8 cellular contexts compared by ENCODE assay signal in genomic region chr3:9248232-9249191, GRCh38. TPM values are rescaled to one million over a fixed set of nuclear protein-coding genes. Genes with fewer than 3 reads are reported as not detected.
DNase-seq lines count a peak whose midpoint lies in the region; ATAC-seq and TF ChIP-seq lines count a peak whose summit lies in the region.

No MANE protein-coding gene starts in this region.

- H3K4me3 ChIP-seq in liver (ENCODE audit: low read depth in 1 of 3, low read length in 3 of 3) (peak overlapping the region in 2 of 3 donors; percentile 14 to 81), testis (peak overlapping the region; percentile 36 to 55)

- ATAC-seq in HG03571 (IDR thresholded peaks at IDR 0.05; ENCODE audit: unreplicated experiment) (no peak), HG03442 (IDR thresholded peaks at IDR 0.05; ENCODE audit: unreplicated experiment) (no peak)

- H3K27me3 ChIP-seq in liver (ENCODE audit: control insufficient read depth in 4 of 4, insufficient read depth in 4 of 4, low read length in 3 of 4) (no peaks in the 10 kb centered on the region), testis (no peaks in the 10 kb centered on the region)

- TF ChIP-seq POLR2A in testis (IDR thresholded peaks at IDR 0.05), result no peak

- TF ChIP-seq CTCF in liver (IDR thresholded peaks at IDR 0.05; ENCODE audit: low read depth, low read length, missing input control) (no peak), testis (IDR thresholded peaks at IDR 0.05) (no peak)

- 53% methylated on average over 19 of the region's 19 CpGs for WGBS in liver
- whole genome bisulfite sequencing in testis, 2 donors, result 26 to 32% methylated on average over 19 of the region's 19 CpGs

- no peak for TF ChIP-seq RAD21 in liver (IDR thresholded peaks at IDR 0.05)

- H3K9me3 ChIP-seq in liver (ENCODE audit: control insufficient read depth in 4 of 4, low read length in 3 of 4) (no peaks in the 10 kb centered on the region), testis (no peaks in the 10 kb centered on the region)

- peaks cover 0 to 15% (median 12%) of the 10 kb centered on the region in 4 donors for H3K4me1 ChIP-seq in liver (ENCODE audit: control insufficient read depth in 4 of 4, insufficient read depth in 4 of 4, low read length in 3 of 4)
- peaks cover 11% of the 10 kb centered on the region for H3K4me1 ChIP-seq in testis

- H3K27ac ChIP-seq in angular gyrus (ENCODE audit: low read depth, low read length) (peak overlapping the region; percentile 72), liver (ENCODE audit: low read depth in 1 of 2, low read length in 2 of 2) (no peak overlapping the region), testis (no peak overlapping the region)

- intact Hi-C loops in testis (cut with DNase I; ENCODE audit: low total_unique reads), result no loop called here

- H3K9ac ChIP-seq in liver (ENCODE audit: low read depth in 1 of 2, low read length in 2 of 2), result no peak overlapping the region

- H3K36me3 ChIP-seq in liver (ENCODE audit: control insufficient read depth in 4 of 4, insufficient read depth in 3 of 4, low read depth in 1 of 4, low read length in 3 of 4) (no peaks in the 10 kb centered on the region), testis (ENCODE audit: low read depth, missing control alignments) (no peaks in the 10 kb centered on the region)

- DNase-seq in COR-L47 (lab: John Stamatoyannopoulos, UW) (peak; percentile 29), M059J (ENCODE audit: low read depth) (peak; percentile 36), testis (peak; percentile 51), mesenteric fat pad (ENCODE audit: low spot score) (no peak)

TF ChIP-seq in liver, 16 proteins besides CTCF, POLR2A, EP300 and RAD21:
- TF ChIP-seq SP1 (IDR thresholded peaks at IDR 0.05), result no peak
- no peak for TF ChIP-seq HNF4G (IDR thresholded peaks at IDR 0.05)

RNA-seq across cellular contexts. Expression of gene SRGAP3, which starts 0.9 kb away (rescaled TPM):
- total RNA-seq in M059J (2014; rRNA removed; shearing (Covaris generic)), result 0.57 and 2.6 TPM in 2 replicates
- 1 to 10 TPM; 1.8 to 4.2 TPM for total RNA-seq in liver
- polyA plus RNA-seq in liver, result 1 to 10 TPM in 1 of 2 donors, under 1 TPM in 1; 0.61 to 1.4 TPM
- total RNA-seq in testis, result 10 to 100 TPM; 58.5 to 65.9 TPM
- polyA plus RNA-seq in testis (ENCODE audit: insufficient read depth, low read depth, low replicate concordance), result 16.5 TPM
- 2.7 TPM for total RNA-seq in mesenteric fat pad

Comparison
In these comparisons a context has a peak if more than half of its experiments do, and no peak if none do; other contexts are left out.
1. RNA of gene SRGAP3, which starts 0.9 kb away (total RNA-seq): 58.5 to 65.9 TPM in testis; 1.8 to 4.2 TPM in liver, 2.7 TPM in mesenteric fat pad (single experiment) and 0.57 to 2.6 TPM in M059J; every median in the first group is over 10 times any median in the second.